Comparison of ENCODE assay signal across 9 cellular contexts in genomic region chr4:87009095-87009648, GRCh38.
DNase-seq lines count a peak whose midpoint lies in the region; ATAC-seq, FAIRE-seq and TF ChIP-seq lines count a peak whose summit lies in the region.
"Had no signal": no experiment of that assay in that cellular context is flagged by ENCODE, and none has a peak within 500 bp of the region (broad histone marks: within the 10 kb centered on the region; RNA-seq: fewer than 3 reads in every experiment).

No MANE protein-coding gene starts in this region.

- peaks cover 16% of the 10 kb centered on the region for H3K4me1 ChIP-seq in BE2C
- peaks cover 59% of the 10 kb centered on the region for H3K4me1 ChIP-seq in muscle layer of colon (ENCODE audit: insufficient read depth, low read length)

- no peaks in the 10 kb centered on the region for H3K27me3 ChIP-seq in BE2C
- H3K27me3 ChIP-seq in muscle layer of colon (ENCODE audit: control insufficient read depth in 1 of 2, insufficient read depth in 2 of 2, low read length in 2 of 2), result no peaks in the 10 kb centered on the region

- H3K4me1 Mint-ChIP-seq in brain, result peaks cover 75% of the 10 kb centered on the region

- no peaks in the 10 kb centered on the region for H3K36me3 Mint-ChIP-seq in brain

- H3K4me3 ChIP-seq in BE2C (ENCODE audit: low read depth, low read length) (peak overlapping the region; percentile 86), muscle layer of colon (ENCODE audit: low read depth in 1 of 2, low read length in 2 of 2) (peak overlapping the region in 1 of 2 donors; percentile 13)

- peak overlapping the region; percentile 97 for H3K27ac ChIP-seq in muscle layer of colon (ENCODE audit: low read depth, low read length)

- no peaks in the 10 kb centered on the region for H3K9me3 ChIP-seq in BE2C
- no peaks in the 10 kb centered on the region for H3K9me3 ChIP-seq in muscle layer of colon (ENCODE audit: low read length)

- no peak for DNase-seq in BE2C
- DNase-seq in KG1 (lab: John Stamatoyannopoulos, UW), result peak; percentile 46
- no peak for DNase-seq in HTR-8/SVneo (ENCODE audit: insufficient read length, low spot score)
- DNase-seq in NCI-H2107 treated with DMSO at 0.1 percent for 48 hours (lab: John Stamatoyannopoulos, UW; ENCODE audit: unreplicated experiment), result no peak
- no peak for DNase-seq in NCI-H526 (lab: John Stamatoyannopoulos, UW)
- DNase-seq: NCI-H1436 had no signal

- peaks cover 0 to 2% (median 0%) of the 10 kb centered on the region in 5 experiments for H3K9me3 Mint-ChIP-seq in brain

- H3K27me3 Mint-ChIP-seq in brain, result peaks cover 13% of the 10 kb centered on the region

- peak overlapping the region; percentile 73 to 99 (median 92) for H3K4me3 Mint-ChIP-seq in brain

- ATAC-seq in HG03025 (IDR thresholded peaks at IDR 0.05; ENCODE audit: low FRiP score, unreplicated experiment), result no peak

- H3K36me3 ChIP-seq in BE2C (no peaks in the 10 kb centered on the region), muscle layer of colon (ENCODE audit: insufficient read depth, low read length) (no peaks in the 10 kb centered on the region)

- no peak for FAIRE-seq in HTR-8/SVneo (lab: Jason Lieb, UNC)

- TF ChIP-seq CTCF in BE2C (IDR thresholded peaks at IDR 0.05; ENCODE audit: low read depth, low read length) (no peak), brain (conservative IDR thresholded peaks at IDR 0.05) (no peak)

- no peak overlapping the region for H3K9ac ChIP-seq in muscle layer of colon (ENCODE audit: low read length)

- H3K27ac Mint-ChIP-seq in brain, result peak overlapping the region in 4 of 5 experiments; percentile 10 to 98 (median 48)
